1 cellular context compared by ENCODE assay signal in the genomic region with DNA sequence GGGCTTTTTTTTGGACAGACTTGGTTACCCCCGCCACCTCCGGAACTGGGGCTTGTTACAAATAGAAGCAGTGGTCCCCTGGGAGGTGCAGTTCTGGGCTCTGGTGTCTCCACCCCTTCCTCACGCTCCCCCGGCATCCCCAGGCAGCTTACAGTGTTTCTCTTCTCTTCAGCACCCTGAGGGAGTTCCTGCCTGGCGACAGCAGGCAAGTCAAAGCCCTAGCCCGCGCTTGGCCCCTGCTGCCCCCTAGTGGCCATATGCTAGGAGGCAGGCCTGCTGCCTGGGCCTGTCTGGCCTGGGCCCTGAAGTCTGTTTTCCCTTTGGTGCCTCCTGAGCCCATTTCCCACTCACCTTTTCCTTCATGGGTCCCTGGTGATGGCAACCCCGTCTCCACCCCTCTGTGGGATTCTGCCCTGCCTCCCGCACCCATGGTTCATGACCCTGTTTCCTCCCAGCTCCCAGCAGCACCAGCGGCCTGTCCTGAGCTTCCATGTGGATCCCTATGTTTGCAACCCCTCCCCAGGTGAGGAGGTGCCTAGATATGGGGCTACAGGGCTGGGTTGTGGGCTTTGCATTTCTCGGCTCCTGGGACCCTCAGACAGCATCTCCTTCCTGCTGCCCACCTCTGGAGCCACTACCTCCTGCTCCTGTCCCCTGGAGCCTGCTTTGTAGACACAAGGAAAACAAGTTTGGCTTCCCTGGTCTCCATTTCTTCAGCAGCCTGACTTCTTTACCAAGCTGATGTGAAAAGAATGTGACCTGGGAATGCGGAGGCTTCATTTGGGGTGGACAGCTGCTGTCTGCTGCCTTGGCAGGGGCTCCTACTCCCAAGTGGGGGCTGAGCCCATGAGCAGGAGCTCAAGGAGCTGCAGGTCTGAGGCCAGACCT.
TF ChIP-seq lines count a peak whose summit lies in the region.

No MANE protein-coding gene starts in this region.

TF ChIP-seq in HepG2, 621 proteins besides CTCF, POLR2A, EP300 and RAD21 (continued from another document and continues in another):
- TF ChIP-seq, protein P1, sequence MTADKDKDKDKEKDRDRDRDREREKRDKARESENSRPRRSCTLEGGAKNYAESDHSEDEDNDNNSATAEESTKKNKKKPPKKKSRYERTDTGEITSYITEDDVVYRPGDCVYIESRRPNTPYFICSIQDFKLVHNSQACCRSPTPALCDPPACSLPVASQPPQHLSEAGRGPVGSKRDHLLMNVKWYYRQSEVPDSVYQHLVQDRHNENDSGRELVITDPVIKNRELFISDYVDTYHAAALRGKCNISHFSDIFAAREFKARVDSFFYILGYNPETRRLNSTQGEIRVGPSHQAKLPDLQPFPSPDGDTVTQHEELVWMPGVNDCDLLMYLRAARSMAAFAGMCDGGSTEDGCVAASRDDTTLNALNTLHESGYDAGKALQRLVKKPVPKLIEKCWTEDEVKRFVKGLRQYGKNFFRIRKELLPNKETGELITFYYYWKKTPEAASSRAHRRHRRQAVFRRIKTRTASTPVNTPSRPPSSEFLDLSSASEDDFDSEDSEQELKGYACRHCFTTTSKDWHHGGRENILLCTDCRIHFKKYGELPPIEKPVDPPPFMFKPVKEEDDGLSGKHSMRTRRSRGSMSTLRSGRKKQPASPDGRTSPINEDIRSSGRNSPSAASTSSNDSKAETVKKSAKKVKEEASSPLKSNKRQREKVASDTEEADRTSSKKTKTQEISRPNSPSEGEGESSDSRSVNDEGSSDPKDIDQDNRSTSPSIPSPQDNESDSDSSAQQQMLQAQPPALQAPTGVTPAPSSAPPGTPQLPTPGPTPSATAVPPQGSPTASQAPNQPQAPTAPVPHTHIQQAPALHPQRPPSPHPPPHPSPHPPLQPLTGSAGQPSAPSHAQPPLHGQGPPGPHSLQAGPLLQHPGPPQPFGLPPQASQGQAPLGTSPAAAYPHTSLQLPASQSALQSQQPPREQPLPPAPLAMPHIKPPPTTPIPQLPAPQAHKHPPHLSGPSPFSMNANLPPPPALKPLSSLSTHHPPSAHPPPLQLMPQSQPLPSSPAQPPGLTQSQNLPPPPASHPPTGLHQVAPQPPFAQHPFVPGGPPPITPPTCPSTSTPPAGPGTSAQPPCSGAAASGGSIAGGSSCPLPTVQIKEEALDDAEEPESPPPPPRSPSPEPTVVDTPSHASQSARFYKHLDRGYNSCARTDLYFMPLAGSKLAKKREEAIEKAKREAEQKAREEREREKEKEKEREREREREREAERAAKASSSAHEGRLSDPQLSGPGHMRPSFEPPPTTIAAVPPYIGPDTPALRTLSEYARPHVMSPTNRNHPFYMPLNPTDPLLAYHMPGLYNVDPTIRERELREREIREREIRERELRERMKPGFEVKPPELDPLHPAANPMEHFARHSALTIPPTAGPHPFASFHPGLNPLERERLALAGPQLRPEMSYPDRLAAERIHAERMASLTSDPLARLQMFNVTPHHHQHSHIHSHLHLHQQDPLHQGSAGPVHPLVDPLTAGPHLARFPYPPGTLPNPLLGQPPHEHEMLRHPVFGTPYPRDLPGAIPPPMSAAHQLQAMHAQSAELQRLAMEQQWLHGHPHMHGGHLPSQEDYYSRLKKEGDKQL (CRISPR knock-in tag; IDR thresholded peaks at IDR 0.05; ENCODE audit: low read depth) = no peak
- TF ChIP-seq, protein P2, sequence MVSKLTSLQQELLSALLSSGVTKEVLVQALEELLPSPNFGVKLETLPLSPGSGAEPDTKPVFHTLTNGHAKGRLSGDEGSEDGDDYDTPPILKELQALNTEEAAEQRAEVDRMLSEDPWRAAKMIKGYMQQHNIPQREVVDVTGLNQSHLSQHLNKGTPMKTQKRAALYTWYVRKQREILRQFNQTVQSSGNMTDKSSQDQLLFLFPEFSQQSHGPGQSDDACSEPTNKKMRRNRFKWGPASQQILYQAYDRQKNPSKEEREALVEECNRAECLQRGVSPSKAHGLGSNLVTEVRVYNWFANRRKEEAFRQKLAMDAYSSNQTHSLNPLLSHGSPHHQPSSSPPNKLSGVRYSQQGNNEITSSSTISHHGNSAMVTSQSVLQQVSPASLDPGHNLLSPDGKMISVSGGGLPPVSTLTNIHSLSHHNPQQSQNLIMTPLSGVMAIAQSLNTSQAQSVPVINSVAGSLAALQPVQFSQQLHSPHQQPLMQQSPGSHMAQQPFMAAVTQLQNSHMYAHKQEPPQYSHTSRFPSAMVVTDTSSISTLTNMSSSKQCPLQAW (CRISPR knock-in tag; IDR thresholded peaks at IDR 0.05) = peak; percentile 85
- no peak for TF ChIP-seq ZNF878 (CRISPR knock-in tag; IDR thresholded peaks at IDR 0.05)
- TF ChIP-seq, protein P3, sequence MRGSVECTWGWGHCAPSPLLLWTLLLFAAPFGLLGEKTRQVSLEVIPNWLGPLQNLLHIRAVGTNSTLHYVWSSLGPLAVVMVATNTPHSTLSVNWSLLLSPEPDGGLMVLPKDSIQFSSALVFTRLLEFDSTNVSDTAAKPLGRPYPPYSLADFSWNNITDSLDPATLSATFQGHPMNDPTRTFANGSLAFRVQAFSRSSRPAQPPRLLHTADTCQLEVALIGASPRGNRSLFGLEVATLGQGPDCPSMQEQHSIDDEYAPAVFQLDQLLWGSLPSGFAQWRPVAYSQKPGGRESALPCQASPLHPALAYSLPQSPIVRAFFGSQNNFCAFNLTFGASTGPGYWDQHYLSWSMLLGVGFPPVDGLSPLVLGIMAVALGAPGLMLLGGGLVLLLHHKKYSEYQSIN (CRISPR knock-in tag; IDR thresholded peaks at IDR 0.05; ENCODE audit: borderline replicate concordance) = no peak
- TF ChIP-seq SATB2 (CRISPR knock-in tag; IDR thresholded peaks at IDR 0.05) = no peak
- TF ChIP-seq BORCS8-MEF2B (CRISPR knock-in tag; IDR thresholded peaks at IDR 0.05) = 0 out of 2 replicates have a peak, but pooled peaks have one; percentile 14
- 0 out of 2 replicates have a peak, but pooled peaks have one; percentile 61 for TF ChIP-seq CBX5 (CRISPR knock-in tag; IDR thresholded peaks at IDR 0.05; ENCODE audit: borderline replicate concordance)
- TF ChIP-seq, protein P4, sequence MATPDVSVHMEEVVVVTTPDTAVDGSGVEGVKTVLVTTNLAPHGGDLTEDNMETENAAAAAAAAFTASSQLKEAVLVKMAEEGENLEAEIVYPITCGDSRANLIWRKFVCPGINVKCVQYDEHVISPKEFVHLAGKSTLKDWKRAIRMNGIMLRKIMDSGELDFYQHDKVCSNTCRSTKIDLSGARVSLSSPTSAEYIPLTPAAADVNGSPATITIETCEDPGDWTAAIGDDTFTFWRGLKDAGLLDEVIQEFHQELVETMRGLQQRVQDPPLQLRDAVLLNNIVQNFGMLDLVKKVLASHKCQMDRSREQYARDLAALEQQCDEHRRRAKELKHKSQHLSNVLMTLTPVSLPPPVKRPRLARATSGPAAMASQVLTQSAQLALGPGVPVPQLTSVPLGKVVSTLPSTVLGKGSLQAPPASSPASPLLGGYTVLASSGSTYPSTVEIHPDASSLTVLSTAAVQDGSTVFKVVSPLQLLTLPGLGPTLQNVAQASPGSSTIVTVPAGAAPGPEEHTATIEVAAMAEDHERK (CRISPR knock-in tag; IDR thresholded peaks at IDR 0.05; ENCODE audit: low read depth) = no peak
- TF ChIP-seq ZNF577 (CRISPR knock-in tag; IDR thresholded peaks at IDR 0.05; ENCODE audit: borderline replicate concordance, low read depth) = no peak
- TF ChIP-seq, protein P5, sequence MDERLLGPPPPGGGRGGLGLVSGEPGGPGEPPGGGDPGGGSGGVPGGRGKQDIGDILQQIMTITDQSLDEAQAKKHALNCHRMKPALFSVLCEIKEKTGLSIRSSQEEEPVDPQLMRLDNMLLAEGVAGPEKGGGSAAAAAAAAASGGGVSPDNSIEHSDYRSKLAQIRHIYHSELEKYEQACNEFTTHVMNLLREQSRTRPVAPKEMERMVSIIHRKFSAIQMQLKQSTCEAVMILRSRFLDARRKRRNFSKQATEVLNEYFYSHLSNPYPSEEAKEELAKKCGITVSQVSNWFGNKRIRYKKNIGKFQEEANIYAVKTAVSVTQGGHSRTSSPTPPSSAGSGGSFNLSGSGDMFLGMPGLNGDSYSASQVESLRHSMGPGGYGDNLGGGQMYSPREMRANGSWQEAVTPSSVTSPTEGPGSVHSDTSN (CRISPR knock-in tag; IDR thresholded peaks at IDR 0.05) = no peak
- TF ChIP-seq TOE1 (CRISPR knock-in tag; IDR thresholded peaks at IDR 0.05) = no peak
- TF ChIP-seq MXD4 (CRISPR knock-in tag; IDR thresholded peaks at IDR 0.05) = no peak
- TF ChIP-seq, protein P6, sequence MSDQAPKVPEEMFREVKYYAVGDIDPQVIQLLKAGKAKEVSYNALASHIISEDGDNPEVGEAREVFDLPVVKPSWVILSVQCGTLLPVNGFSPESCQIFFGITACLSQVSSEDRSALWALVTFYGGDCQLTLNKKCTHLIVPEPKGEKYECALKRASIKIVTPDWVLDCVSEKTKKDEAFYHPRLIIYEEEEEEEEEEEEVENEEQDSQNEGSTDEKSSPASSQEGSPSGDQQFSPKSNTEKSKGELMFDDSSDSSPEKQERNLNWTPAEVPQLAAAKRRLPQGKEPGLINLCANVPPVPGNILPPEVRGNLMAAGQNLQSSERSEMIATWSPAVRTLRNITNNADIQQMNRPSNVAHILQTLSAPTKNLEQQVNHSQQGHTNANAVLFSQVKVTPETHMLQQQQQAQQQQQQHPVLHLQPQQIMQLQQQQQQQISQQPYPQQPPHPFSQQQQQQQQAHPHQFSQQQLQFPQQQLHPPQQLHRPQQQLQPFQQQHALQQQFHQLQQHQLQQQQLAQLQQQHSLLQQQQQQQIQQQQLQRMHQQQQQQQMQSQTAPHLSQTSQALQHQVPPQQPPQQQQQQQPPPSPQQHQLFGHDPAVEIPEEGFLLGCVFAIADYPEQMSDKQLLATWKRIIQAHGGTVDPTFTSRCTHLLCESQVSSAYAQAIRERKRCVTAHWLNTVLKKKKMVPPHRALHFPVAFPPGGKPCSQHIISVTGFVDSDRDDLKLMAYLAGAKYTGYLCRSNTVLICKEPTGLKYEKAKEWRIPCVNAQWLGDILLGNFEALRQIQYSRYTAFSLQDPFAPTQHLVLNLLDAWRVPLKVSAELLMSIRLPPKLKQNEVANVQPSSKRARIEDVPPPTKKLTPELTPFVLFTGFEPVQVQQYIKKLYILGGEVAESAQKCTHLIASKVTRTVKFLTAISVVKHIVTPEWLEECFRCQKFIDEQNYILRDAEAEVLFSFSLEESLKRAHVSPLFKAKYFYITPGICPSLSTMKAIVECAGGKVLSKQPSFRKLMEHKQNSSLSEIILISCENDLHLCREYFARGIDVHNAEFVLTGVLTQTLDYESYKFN (CRISPR knock-in tag; conservative IDR thresholded peaks at IDR 0.05) = no peak
- no peak for TF ChIP-seq ZNF839 (CRISPR knock-in tag; IDR thresholded peaks at IDR 0.05; ENCODE audit: borderline replicate concordance)
- TF ChIP-seq ZSCAN12 (CRISPR knock-in tag; IDR thresholded peaks at IDR 0.05) = no peak
- no peak for TF ChIP-seq HMGA1 (CRISPR knock-in tag; conservative IDR thresholded peaks at IDR 0.05)
- 0 out of 2 replicates have a peak, but pooled peaks have one; percentile 4 for TF ChIP-seq ZNF143 (CRISPR knock-in tag; IDR thresholded peaks at IDR 0.05)
- TF ChIP-seq ZNF776 (CRISPR knock-in tag; IDR thresholded peaks at IDR 0.05) = no peak
- TF ChIP-seq, protein P7, sequence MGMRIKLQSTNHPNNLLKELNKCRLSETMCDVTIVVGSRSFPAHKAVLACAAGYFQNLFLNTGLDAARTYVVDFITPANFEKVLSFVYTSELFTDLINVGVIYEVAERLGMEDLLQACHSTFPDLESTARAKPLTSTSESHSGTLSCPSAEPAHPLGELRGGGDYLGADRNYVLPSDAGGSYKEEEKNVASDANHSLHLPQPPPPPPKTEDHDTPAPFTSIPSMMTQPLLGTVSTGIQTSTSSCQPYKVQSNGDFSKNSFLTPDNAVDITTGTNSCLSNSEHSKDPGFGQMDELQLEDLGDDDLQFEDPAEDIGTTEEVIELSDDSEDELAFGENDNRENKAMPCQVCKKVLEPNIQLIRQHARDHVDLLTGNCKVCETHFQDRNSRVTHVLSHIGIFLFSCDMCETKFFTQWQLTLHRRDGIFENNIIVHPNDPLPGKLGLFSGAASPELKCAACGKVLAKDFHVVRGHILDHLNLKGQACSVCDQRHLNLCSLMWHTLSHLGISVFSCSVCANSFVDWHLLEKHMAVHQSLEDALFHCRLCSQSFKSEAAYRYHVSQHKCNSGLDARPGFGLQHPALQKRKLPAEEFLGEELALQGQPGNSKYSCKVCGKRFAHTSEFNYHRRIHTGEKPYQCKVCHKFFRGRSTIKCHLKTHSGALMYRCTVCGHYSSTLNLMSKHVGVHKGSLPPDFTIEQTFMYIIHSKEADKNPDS (CRISPR knock-in tag; IDR thresholded peaks at IDR 0.05) = no peak
- TF ChIP-seq SP1 (IDR thresholded peaks at IDR 0.05) = no peak
- TF ChIP-seq SP1 (CRISPR knock-in tag; IDR thresholded peaks at IDR 0.05) = no peak
- TF ChIP-seq FOXC1 (CRISPR knock-in tag; IDR thresholded peaks at IDR 0.05; ENCODE audit: borderline replicate concordance) = no peak
- no peak for TF ChIP-seq IKZF1 (IDR thresholded peaks at IDR 0.05)
- no peak for TF ChIP-seq CEBPB (IDR thresholded peaks at IDR 0.05; ENCODE audit: borderline replicate concordance, low read depth, low read length)
- 0 out of 2 replicates have a peak, but pooled peaks have one; percentile 8 for TF ChIP-seq ZNF160 (CRISPR knock-in tag; IDR thresholded peaks at IDR 0.05)
- TF ChIP-seq ZFY (CRISPR knock-in tag; IDR thresholded peaks at IDR 0.05) = peak; percentile 79
